Comparison of ENCODE assay signal across 12 cellular contexts in genomic region chr3:125602752-125603649, GRCh38. TPM values are rescaled to one million over a fixed set of nuclear protein-coding genes. Genes with fewer than 3 reads are reported as not detected.
DNase-seq lines count a peak whose midpoint lies in the region; ATAC-seq, FAIRE-seq and TF ChIP-seq lines count a peak whose summit lies in the region.
"Had no signal": no experiment of that assay in that cellular context is flagged by ENCODE, and none has a peak within 500 bp of the region (broad histone marks: within the 10 kb centered on the region; RNA-seq: fewer than 3 reads in every experiment).

No MANE protein-coding gene starts in this region.

- no peaks in the 10 kb centered on the region for H3K9me3 Mint-ChIP-seq in type B pancreatic cell

- peak; percentile 96 for FAIRE-seq in keratinocyte (lab: Jason Lieb, UNC)
- FAIRE-seq: A204.1, frontal cortex had no signal

- no peak overlapping the region for H2AFZ ChIP-seq in keratinocyte (ENCODE audit: control insufficient read depth, low read length)

- H3K9me3 ChIP-seq in keratinocyte (ENCODE audit: control insufficient read depth, low read depth, low read length): no peaks in the 10 kb centered on the region

- dilution Hi-C loops in keratinocyte (cut with MboI; ENCODE audit: extremely low pct_ligation_motif_present, low sequenced_read_pairs): no loop called here

- no peak overlapping the region for H3K4me3 ChIP-seq in keratinocyte (ENCODE audit: control insufficient read depth in 2 of 3, extremely low read depth in 1 of 3, insufficient read depth in 2 of 3, low read depth in 1 of 3, low read length in 3 of 3)

- peaks cover 9% of the 10 kb centered on the region for H3K4me1 Mint-ChIP-seq in type B pancreatic cell (ENCODE audit: unreplicated experiment)
- H3K4me1 Mint-ChIP-seq: activated CD4-positive, alpha-beta T cell treated with anti-CD3 and anti-CD28 coated beads for 36 hours had no signal

- peak overlapping the region; percentile 19 for H3K9ac ChIP-seq in keratinocyte (ENCODE audit: control insufficient read depth, extremely low read depth, insufficient read depth, low read length)

- H3K36me3 ChIP-seq in keratinocyte (ENCODE audit: control insufficient read depth in 2 of 2, extremely low read depth in 1 of 2, insufficient read depth in 2 of 2, low read length in 2 of 2): peaks cover 0 to 3% of the 10 kb centered on the region in 2 experiments

- DNase-seq in DMS53 (lab: John Stamatoyannopoulos, UW) (peak; percentile 5), DMS53 treated with DMSO at 0.1 percent for 48 hours (lab: John Stamatoyannopoulos, UW; ENCODE audit: unreplicated experiment) (no peak), astrocyte of the hippocampus (ENCODE audit: low read depth, low spot score) (peak; percentile 80), keratinocyte (ENCODE audit: low read depth, low spot score) (peak; percentile 49), type B pancreatic cell (ENCODE audit: extremely low spot score, unreplicated experiment) (no peak)
- no peak for DNase-seq in activated effector memory CD4-positive, alpha-beta T cell treated with anti-CD3 and anti-CD28 coated beads, Interleukin-2, amount 50 U/mL, for 16 hours
- DNase-seq: activated CD4-positive, alpha-beta T cell treated with anti-CD3 and anti-CD28 coated beads for 36 hours; stimulated activated CD4-positive, alpha-beta T cell treated with anti-CD3 and anti-CD28 coated beads, Interleukin-4, amount 100 ng/mL, for 4 hours had no signal

- peak in 1 of 3 experiments; percentile 18 for TF ChIP-seq CTCF in keratinocyte (optimal IDR thresholded peaks at IDR 0.05 in 1 of 3, IDR thresholded peaks at IDR 0.05 in 1 of 3, conservative IDR thresholded peaks at IDR 0.05 in 1 of 3; ENCODE audit: extremely low read depth in 1 of 3, insufficient read depth in 2 of 3, low read length in 3 of 3)
- peak; percentile 73 for TF ChIP-seq CTCF in type B pancreatic cell (conservative IDR thresholded peaks at IDR 0.05)

- H3K4me1 ChIP-seq in keratinocyte (ENCODE audit: control insufficient read depth, extremely low read depth, insufficient read depth, low read length): peaks cover 11% of the 10 kb centered on the region

- ATAC-seq in GM18858 (IDR thresholded peaks at IDR 0.05; ENCODE audit: unreplicated experiment) (no peak), GM21576 (IDR thresholded peaks at IDR 0.05; ENCODE audit: unreplicated experiment) (no peak)
- ATAC-seq: activated CD4-positive, alpha-beta T cell treated with anti-CD3 and anti-CD28 coated beads for 36 hours had no signal

- H3K27me3 ChIP-seq in keratinocyte (ENCODE audit: control insufficient read depth, extremely low read depth, insufficient read depth, low read length): no peaks in the 10 kb centered on the region

- peak overlapping the region; percentile 54 for H3K4me2 ChIP-seq in keratinocyte (ENCODE audit: control insufficient read depth, extremely low read depth, insufficient read depth, low read depth, low read length)

- H4K20me1 ChIP-seq in keratinocyte (ENCODE audit: control insufficient read depth, extremely low read depth, insufficient read depth, low read length): no peaks in the 10 kb centered on the region

- H3K27ac ChIP-seq in keratinocyte (ENCODE audit: control insufficient read depth, insufficient read depth, low read length): peak overlapping the region; percentile 5

- no peaks in the 10 kb centered on the region for H3K9me1 ChIP-seq in keratinocyte (ENCODE audit: control insufficient read depth, extremely low read depth, insufficient read depth, low read length)

- peak overlapping the region; percentile 5 for H3K27ac Mint-ChIP-seq in type B pancreatic cell
- H3K27ac Mint-ChIP-seq: activated CD4-positive, alpha-beta T cell treated with anti-CD3 and anti-CD28 coated beads for 36 hours had no signal

- H3K4me3 Mint-ChIP-seq in type B pancreatic cell: no peak overlapping the region
- H3K4me3 Mint-ChIP-seq: activated CD4-positive, alpha-beta T cell treated with anti-CD3 and anti-CD28 coated beads for 36 hours had no signal

- no peaks in the 10 kb centered on the region for H3K27me3 Mint-ChIP-seq in type B pancreatic cell
- H3K27me3 Mint-ChIP-seq: activated CD4-positive, alpha-beta T cell treated with anti-CD3 and anti-CD28 coated beads for 36 hours had no signal

- H3K36me3 Mint-ChIP-seq in type B pancreatic cell: no peaks in the 10 kb centered on the region

- no peaks in the 10 kb centered on the region for H3K79me2 ChIP-seq in keratinocyte (ENCODE audit: control insufficient read depth, insufficient read depth, low read length)

RNA-seq across cellular contexts. Expression of gene OSBPL11, which starts 7.7 kb away (rescaled TPM):
- polyA plus RNA-seq in keratinocyte: 7.4 to 11.3 TPM (median 8.0 TPM) in 3 replicates
- 14.5 TPM for polyA plus RNA-seq in keratinocyte (2011; ENCODE audit: low read depth)
- polyA plus RNA-seq in keratinocyte (2011; cell fraction: cytosol; rRNA removed): 6.3 and 11.7 TPM in 2 replicates
- 7.9 and 9.5 TPM in 2 replicates for polyA plus RNA-seq in keratinocyte (2011; cell fraction: nucleus; rRNA removed)
- polyA plus RNA-seq in keratinocyte (2012; ENCODE audit: low replicate concordance): 8.8 and 9.1 TPM in 2 replicates
- 2.9 to 18.2 TPM (median 10.1 TPM) in 3 replicates for polyA minus RNA-seq in keratinocyte
- polyA minus RNA-seq in keratinocyte (2011; cell fraction: cytosol; rRNA and poly(A)+ RNA removed): 9.0 TPM
- 5.8 and 12.8 TPM in 2 replicates for polyA minus RNA-seq in keratinocyte (2011; cell fraction: nucleus; rRNA and poly(A)+ RNA removed)
- total RNA-seq in type B pancreatic cell (ENCODE audit: low replicate concordance): 10.7 and 27.7 TPM in 2 replicates

Comparison
In these comparisons a context has a peak if more than half of its experiments do, and no peak if none do; other contexts are left out.
1. DNase-seq: peak in DMS53 (single experiment), astrocyte of the hippocampus (single experiment) and keratinocyte (single experiment); none in DMS53 treated with DMSO at 0.1 percent for 48 hours (single experiment), type B pancreatic cell (single experiment) and activated effector memory CD4-positive, alpha-beta T cell treated with anti-CD3 and anti-CD28 coated beads, Interleukin-2, amount 50 U/mL, for 16 hours (single experiment).